ENCODE assay signal across 25 cellular contexts in genomic region chr2:3584076-3584475, GRCh38. TPM values are rescaled to one million over a fixed set of nuclear protein-coding genes. Genes with fewer than 3 reads are reported as not detected.
DNase-seq lines count a peak whose midpoint lies in the region; ATAC-seq and TF ChIP-seq lines count a peak whose summit lies in the region.
"Had no signal": no experiment of that assay in that cellular context is flagged by ENCODE, and none has a peak within 500 bp of the region (broad histone marks: within the 10 kb centered on the region; RNA-seq: fewer than 3 reads in every experiment).

No MANE protein-coding gene starts in this region.

- POLR2A ChIA-PET in HEK293 (lab: Yijun Ruan, JAX), result interaction anchor here (0.6 to 3.4 kb wide), 3 partner anchors 8 to 42 kb away, joined by 3 to 15 read pairs (median 5); partner anchors contain the start of gene RNASEH1
- POLR2A ChIA-PET in CD8-positive, alpha-beta T cell (lab: Charles Lee), result interaction anchor here (1.3 kb wide), 1 partner anchor 8 kb away, joined by 3 read pairs; no protein-coding TSS in a partner anchor

- H3K4me3 ChIP-seq in HEK293 (ENCODE audit: low read depth, low read length) (no peak overlapping the region), subcutaneous abdominal adipose tissue (ENCODE audit: low read depth in 1 of 5, low read length in 5 of 5) (no peak overlapping the region)
- no peak overlapping the region for H3K4me3 ChIP-seq in CD8-positive, alpha-beta T cell (ENCODE audit: low read depth, low read length)
- H3K4me3 ChIP-seq: prostate gland, thoracic aorta had no signal

- no peaks in the 10 kb centered on the region for H3K9me3 Mint-ChIP-seq in CD8-positive, alpha-beta T cell
- H3K9me3 Mint-ChIP-seq: immature natural killer cell; naive thymus-derived CD8-positive, alpha-beta T cell had no signal

- no peaks in the 10 kb centered on the region for H3K27me3 Mint-ChIP-seq in CD8-positive, alpha-beta T cell (ENCODE audit: low read depth)
- H3K27me3 Mint-ChIP-seq: B cell; naive thymus-derived CD8-positive, alpha-beta T cell had no signal

- H3K36me3 ChIP-seq in HEK293 (ENCODE audit: control insufficient read depth in 2 of 2, insufficient read depth in 1 of 2, low read length in 2 of 2) (peaks cover 14 to 56% of the 10 kb centered on the region in 2 experiments), subcutaneous abdominal adipose tissue (ENCODE audit: control insufficient read depth in 5 of 5, insufficient read depth in 5 of 5, low read length in 5 of 5) (peaks cover 28 to 42% (median 35%) of the 10 kb centered on the region in 5 donors)
- H3K36me3 ChIP-seq in CD8-positive, alpha-beta T cell (ENCODE audit: insufficient read depth, low read length), result peaks cover 29% of the 10 kb centered on the region

- H3K27ac ChIP-seq in HEK293 (ENCODE audit: extremely low read depth, low read depth, low read length) (no peak overlapping the region), VCaP (peak overlapping the region; percentile 84), subcutaneous abdominal adipose tissue (ENCODE audit: low read depth, low read length) (peak overlapping the region; percentile 90)
- no peak overlapping the region for H3K27ac ChIP-seq in CD8-positive, alpha-beta T cell (ENCODE audit: low read depth, low read length)

- H3K9ac ChIP-seq in subcutaneous abdominal adipose tissue (ENCODE audit: low read length in 5 of 5), result peak overlapping the region in 1 of 5 donors; percentile 40

- no peaks in the 10 kb centered on the region for H3K9me3 ChIP-seq in HEK293 (ENCODE audit: control insufficient read depth, insufficient read depth, low read depth, low read length)
- no peaks in the 10 kb centered on the region for H3K9me3 ChIP-seq in subcutaneous abdominal adipose tissue (ENCODE audit: control insufficient read depth in 5 of 5, low read length in 5 of 5)
- no peaks in the 10 kb centered on the region for H3K9me3 ChIP-seq in CD8-positive, alpha-beta T cell (ENCODE audit: low read length)
- H3K9me3 ChIP-seq: prostate gland, thoracic aorta had no signal

- CTCF ChIA-PET in HEK293 (lab: Yijun Ruan, JAX), result interaction anchor here (0.6 to 1.5 kb wide), 3 partner anchors 11 to 68 kb away, joined by 3 to 4 read pairs (median 3); no protein-coding TSS in a partner anchor
- CTCF ChIA-PET in CD8-positive, alpha-beta T cell (lab: Charles Lee), result no interaction called here

- H3K4me3 Mint-ChIP-seq in CD8-positive, alpha-beta T cell, result no peak overlapping the region
- H3K4me3 Mint-ChIP-seq: B cell; immature natural killer cell; naive thymus-derived CD8-positive, alpha-beta T cell had no signal

- H3K4me1 ChIP-seq in HEK293 (ENCODE audit: control insufficient read depth, insufficient read depth, low read length), result no peaks in the 10 kb centered on the region; the same call in 1 of the 2 replicates
- peaks cover 4 to 36% (median 22%) of the 10 kb centered on the region in 5 donors for H3K4me1 ChIP-seq in subcutaneous abdominal adipose tissue (ENCODE audit: control insufficient read depth in 5 of 5, insufficient read depth in 5 of 5, low read length in 5 of 5)
- H3K4me1 ChIP-seq in CD8-positive, alpha-beta T cell (ENCODE audit: insufficient read depth, low read length), result no peaks in the 10 kb centered on the region

- intact Hi-C loops in CD8-positive, alpha-beta T cell (cut with DNase I, micrococcal nuclease), result loop anchor here in 1 of 2 experiments (5.0 kb wide), 1 partner anchor 77 kb away; no protein-coding TSS in a partner anchor

- peaks cover 11% of the 10 kb centered on the region for H3K4me1 Mint-ChIP-seq in CD8-positive, alpha-beta T cell (ENCODE audit: low read depth)

- no peak for ATAC-seq in CD8-positive, alpha-beta T cell
- no peak for ATAC-seq in HG03159 (IDR thresholded peaks at IDR 0.05; ENCODE audit: unreplicated experiment)
- no peak for ATAC-seq in HG03139 (IDR thresholded peaks at IDR 0.05; ENCODE audit: unreplicated experiment)
- ATAC-seq: naive thymus-derived CD8-positive, alpha-beta T cell had no signal

- TF ChIP-seq CTCF in HEK293 (tag by site-specific recombination; IDR thresholded peaks at IDR 0.05) (no peak), VCaP (conservative IDR thresholded peaks at IDR 0.05) (no peak)
- TF ChIP-seq CTCF in CD8-positive, alpha-beta T cell (IDR thresholded peaks at IDR 0.05), result no peak

- no peak overlapping the region for H3K27ac Mint-ChIP-seq in CD8-positive, alpha-beta T cell
- H3K27ac Mint-ChIP-seq: B cell had no signal

- peaks cover 0 to 4% (median 0%) of the 10 kb centered on the region in 5 donors for H3K27me3 ChIP-seq in subcutaneous abdominal adipose tissue (ENCODE audit: control insufficient read depth in 5 of 5, insufficient read depth in 4 of 5, low read length in 5 of 5)
- no peaks in the 10 kb centered on the region for H3K27me3 ChIP-seq in CD8-positive, alpha-beta T cell (ENCODE audit: insufficient read depth, low read length)

- H3K36me3 Mint-ChIP-seq in CD8-positive, alpha-beta T cell, result peaks cover 66% of the 10 kb centered on the region

- DNase-seq in mesenteric fat pad (ENCODE audit: low spot score), result peak; percentile 30
- no peak for DNase-seq in CD8-positive, alpha-beta T cell
- DNase-seq: activated CD4-positive, alpha-beta T cell treated with anti-CD3 and anti-CD28 coated beads, Interleukin-2, amount 50 U/mL, for 1 hour; activated gamma-delta T cell treated with Interleukin-2 at 50 U/mL for 16 hours; aorta; Calu3; cerebellar nuclear complex; effector CD8-positive, alpha-beta T cell; GOT3; head of caudate nucleus; immature natural killer cell; mammary epithelial cell; naive thymus-derived CD8-positive, alpha-beta T cell; NCI-H1105 treated with DMSO at 0.1 percent for 48 hours; NCI-H2081 treated with DMSO at 0.1 percent for 48 hours; NCI-H510A; stimulated activated CD8-positive, alpha-beta memory T cell treated with anti-CD3 and anti-CD28 coated beads, Interleukin-4, amount 100 ng/mL, for 48 hours had no signal

TF ChIP-seq in HEK293, 187 proteins besides CTCF, POLR2A, EP300 and RAD21:
- no peak for TF ChIP-seq ZNF513 (tag by site-specific recombination; IDR thresholded peaks at IDR 0.05)
- no peak for TF ChIP-seq ZNF792 (tag by site-specific recombination; IDR thresholded peaks at IDR 0.05)
- peak; percentile 51; the same call in 1 of the 2 replicates for TF ChIP-seq PRDM6 (tag by site-specific recombination; IDR thresholded peaks at IDR 0.05)
- peak; percentile 89 for TF ChIP-seq WT1 (tag by site-specific recombination; IDR thresholded peaks at IDR 0.05)
- no peak for TF ChIP-seq ZNF221 (tag by site-specific recombination; IDR thresholded peaks at IDR 0.05; ENCODE audit: borderline replicate concordance)
- TF ChIP-seq ZNF626 (tag by site-specific recombination; IDR thresholded peaks at IDR 0.05), result no peak
- TF ChIP-seq ZNF274 (IDR thresholded peaks at IDR 0.05; ENCODE audit: low read length), result no peak
- TF ChIP-seq ZNF274 (tag by site-specific recombination; IDR thresholded peaks at IDR 0.05; ENCODE audit: borderline replicate concordance), result no peak
- no peak for TF ChIP-seq ZNF140 (tag by site-specific recombination; IDR thresholded peaks at IDR 0.05)
- 0 out of 2 replicates have a peak, but pooled peaks have one; percentile 46 for TF ChIP-seq TRIM28 (IDR thresholded peaks at IDR 0.05; ENCODE audit: borderline replicate concordance, low read length)
- 0 out of 2 replicates have a peak, but pooled peaks have one; percentile 24 for TF ChIP-seq TCF7L2 (IDR thresholded peaks at IDR 0.05; ENCODE audit: borderline replicate concordance, low read depth, low read length)
TF ChIP-seq in HEK293: peak in this region for 4.

RNA-seq across cellular contexts. Expression of gene RPS7, which starts 9.0 kb away (rescaled TPM):
- 1,225 TPM for total RNA-seq in mesenteric fat pad
- total RNA-seq in CD8-positive, alpha-beta T cell, result 1,000 to 10,000 TPM; 1,923 to 2,016 TPM

RNA-seq across cellular contexts. Expression of gene COLEC11, which starts 10.8 kb away (rescaled TPM):
- total RNA-seq in mesenteric fat pad, result 5.5 TPM
- not detected for total RNA-seq in CD8-positive, alpha-beta T cell
- total RNA-seq: B cell, Calu3, mammary epithelial cell had no signal

RNA-seq across cellular contexts. Expression of gene RNASEH1, which starts 25.9 kb away (rescaled TPM):
- total RNA-seq in mesenteric fat pad, result 27.1 TPM
- 10 to 100 TPM; 31.1 to 34.1 TPM for total RNA-seq in CD8-positive, alpha-beta T cell

Comparison
In these comparisons a context has a peak if more than half of its experiments do, and no peak if none do; other contexts are left out.
1. H3K27ac ChIP-seq: peak in VCaP (single experiment) and subcutaneous abdominal adipose tissue (single experiment); none in HEK293 (single experiment) and CD8-positive, alpha-beta T cell (single experiment).